In genomic region chr3:38960042-38960622, GRCh38 we compare ENCODE assay signal across 11 cellular contexts.
"Had no signal": no experiment of that assay in that cellular context is flagged by ENCODE, and none has a peak within 500 bp of the region (broad histone marks: within the 10 kb centered on the region; RNA-seq: fewer than 3 reads in every experiment).

No MANE protein-coding gene starts in this region.

- FAIRE-seq: urothelium cell line had no signal

- H3K36me3 ChIP-seq: breast epithelium, gastroesophageal sphincter, heart right ventricle, sigmoid colon, thyroid gland had no signal

- H3K27ac ChIP-seq: breast epithelium, gastroesophageal sphincter, heart right ventricle, sigmoid colon, thyroid gland, VCaP had no signal

- H3K4me3 ChIP-seq: breast epithelium, gastroesophageal sphincter, heart right ventricle, lung, sigmoid colon, thyroid gland had no signal

- H3K4me1 ChIP-seq: breast epithelium, gastroesophageal sphincter, sigmoid colon, thyroid gland had no signal

- H3K27me3 ChIP-seq: breast epithelium, gastroesophageal sphincter, sigmoid colon, thyroid gland had no signal

- DNase-seq: activated CD8-positive, alpha-beta memory T cell treated with anti-CD3 and anti-CD28 coated beads, Interleukin-2, amount 50 U/mL, for 48 hours; activated gamma-delta T cell treated with Interleukin-2 at 50 U/mL for 16 hours; cerebellar nuclear complex; sigmoid colon had no signal

- ATAC-seq: gastroesophageal sphincter had no signal

- H3K9me3 ChIP-seq: breast epithelium, gastroesophageal sphincter, heart right ventricle, sigmoid colon, thyroid gland had no signal
